ENCODE assay signal across 8 cellular contexts in genomic region chr6:87968435-87969278, GRCh38.
DNase-seq lines count a peak whose midpoint lies in the region; ATAC-seq and TF ChIP-seq lines count a peak whose summit lies in the region.

No MANE protein-coding gene starts in this region.

- H3K9me3 ChIP-seq in OCI-LY7 (ENCODE audit: low read length) = peaks cover 12% of the 10 kb centered on the region; the same call in 1 of the 2 replicates
- no peaks in the 10 kb centered on the region for H3K9me3 ChIP-seq in esophagus (ENCODE audit: control insufficient read depth in 2 of 2, insufficient read depth in 1 of 2, low read depth in 1 of 2, low read length in 1 of 2)

- H3K36me3 Mint-ChIP-seq in GM23338 (ENCODE audit: low read depth) = no peaks in the 10 kb centered on the region

- no peak overlapping the region for H3K4me3 Mint-ChIP-seq in GM23338

- H3F3A ChIP-seq in GM23338 (replicated peaks; ENCODE audit: low read depth) = no peaks in the 10 kb centered on the region

- H3K4me1 Mint-ChIP-seq in GM23338 = no peaks in the 10 kb centered on the region

- WGBS in esophagus, 2 donors = 13 to 14% methylated on average over 26 of the region's 26 CpGs

- H3K27ac ChIP-seq in GM23338 (ENCODE audit: low read depth) (no peak overlapping the region), OCI-LY7 (ENCODE audit: low read depth, low read length, poor library complexity, severe bottlenecking) (no peak overlapping the region), esophagus (ENCODE audit: low read depth in 2 of 2, low read length in 1 of 2) (no peak overlapping the region)

- DNase-seq in DMS53 (lab: John Stamatoyannopoulos, UW) = peak; percentile 80
- peak; percentile 55 for DNase-seq in GM23338 (ENCODE audit: low spot score)
- DNase-seq in OCI-LY7 (ENCODE audit: low spot score) = peak; percentile 58
- DNase-seq in occipital lobe (lab: John Stamatoyannopoulos, UW) = peak; percentile 29
- no peak for DNase-seq in AML-193 (lab: John Stamatoyannopoulos, UW)
- DNase-seq in NCI-H82 treated with DMSO at 0.1 percent for 48 hours (lab: John Stamatoyannopoulos, UW; ENCODE audit: unreplicated experiment) = no peak

- H3K4me3 ChIP-seq in GM23338 (peak overlapping the region; percentile 53), OCI-LY7 (ENCODE audit: low read depth, low read length, poor library complexity, severe bottlenecking) (peak overlapping the region; percentile 65), esophagus (ENCODE audit: low read depth in 1 of 2, low read length in 2 of 2) (peak overlapping the region; percentile 9 to 48)

- TF ChIP-seq CTCF in GM23338 (conservative IDR thresholded peaks at IDR 0.05; ENCODE audit: low read depth in 2 of 2) (0 out of 4 replicates have a peak, but pooled peaks of 1 of the 2 experiments have one; percentile 15), OCI-LY7 (conservative IDR thresholded peaks at IDR 0.05; ENCODE audit: low read length) (peak; percentile 75)

- ATAC-seq in GM23338 (peak; percentile 89), HG03571 (IDR thresholded peaks at IDR 0.05; ENCODE audit: unreplicated experiment) (no peak)

- H3K79me2 ChIP-seq in GM23338 (replicated peaks; ENCODE audit: insufficient read depth) (no peaks in the 10 kb centered on the region), OCI-LY7 (ENCODE audit: insufficient read depth, low read depth, low read length) (no peaks in the 10 kb centered on the region)

- no peaks in the 10 kb centered on the region; the same call in 2 of the 3 replicates for H3K9me3 Mint-ChIP-seq in GM23338

- H4K20me1 ChIP-seq in GM23338 (replicated peaks; ENCODE audit: insufficient read depth) = no peaks in the 10 kb centered on the region
- H4K20me1 ChIP-seq in OCI-LY7 (ENCODE audit: insufficient read depth, low read length) = no peaks in the 10 kb centered on the region

- POLR2A ChIA-PET in OCI-LY7 (lab: Charles Lee) = interaction anchor here (0.8 kb wide), 1 partner anchor 27 kb away, joined by 3 read pairs; no protein-coding TSS in a partner anchor

- H2AFZ ChIP-seq in GM23338 (peak overlapping the region; percentile 79), OCI-LY7 (ENCODE audit: low read length) (peak overlapping the region; percentile 99)

- H3K4me1 ChIP-seq in GM23338 (ENCODE audit: insufficient read depth) (peaks cover 23% of the 10 kb centered on the region), OCI-LY7 (ENCODE audit: insufficient read depth, low read length, poor library complexity, severe bottlenecking) (peaks cover 13% of the 10 kb centered on the region), esophagus (ENCODE audit: control insufficient read depth in 2 of 2, insufficient read depth in 2 of 2, low read length in 1 of 2) (no peaks in the 10 kb centered on the region)

- 0 out of 2 replicates have a peak, but pooled peaks cover 4% of the 10 kb centered on the region for H3K9me2 ChIP-seq in GM23338 (ENCODE audit: insufficient read depth)
- no peaks in the 10 kb centered on the region for H3K9me2 ChIP-seq in OCI-LY7 (ENCODE audit: insufficient read depth, low read length)

- H3K36me3 ChIP-seq in GM23338 (ENCODE audit: insufficient read depth) (no peaks in the 10 kb centered on the region), OCI-LY7 (ENCODE audit: insufficient read depth, low read length) (no peaks in the 10 kb centered on the region; the same call in 1 of the 2 replicates), esophagus (ENCODE audit: control insufficient read depth in 2 of 2, insufficient read depth in 2 of 2, low read length in 1 of 2) (no peaks in the 10 kb centered on the region)

- BruUV-seq in OCI-LY7 (replicated peaks; lab: Mats Ljungman, UMichigan) = no TSS peak

- H3K4me2 ChIP-seq in GM23338 (peak overlapping the region; percentile 75), OCI-LY7 (ENCODE audit: low read length) (peak overlapping the region; percentile 77)

- no peaks in the 10 kb centered on the region for H3K27me3 ChIP-seq in GM23338 (ENCODE audit: insufficient read depth)
- H3K27me3 ChIP-seq in esophagus (ENCODE audit: control insufficient read depth in 1 of 2, insufficient read depth in 2 of 2, low read length in 2 of 2) = no peaks in the 10 kb centered on the region

- CTCF ChIA-PET in OCI-LY7 (lab: Charles Lee; ENCODE audit: unreplicated experiment) = no interaction called here

- intact Hi-C loops in OCI-LY7 (cut with micrococcal nuclease; ENCODE audit: unreplicated experiment) = no loop called here

- H3K27ac Mint-ChIP-seq in GM23338 = no peak overlapping the region

- peaks cover 2% of the 10 kb centered on the region for H3K27me3 Mint-ChIP-seq in GM23338 (ENCODE audit: insufficient read depth, low read depth, poor library complexity)

TF ChIP-seq in GM23338, 12 proteins besides CTCF, POLR2A, EP300 and RAD21:
- TF ChIP-seq NANOG (IDR thresholded peaks at IDR 0.05; ENCODE audit: borderline replicate concordance) = no peak
- no peak for TF ChIP-seq ZNF331 (CRISPR knock-in tag; IDR thresholded peaks at IDR 0.05; ENCODE audit: low read depth)
- TF ChIP-seq STAT1 (IDR thresholded peaks at IDR 0.05; ENCODE audit: unreplicated experiment) = no peak
- TF ChIP-seq, protein P1, sequence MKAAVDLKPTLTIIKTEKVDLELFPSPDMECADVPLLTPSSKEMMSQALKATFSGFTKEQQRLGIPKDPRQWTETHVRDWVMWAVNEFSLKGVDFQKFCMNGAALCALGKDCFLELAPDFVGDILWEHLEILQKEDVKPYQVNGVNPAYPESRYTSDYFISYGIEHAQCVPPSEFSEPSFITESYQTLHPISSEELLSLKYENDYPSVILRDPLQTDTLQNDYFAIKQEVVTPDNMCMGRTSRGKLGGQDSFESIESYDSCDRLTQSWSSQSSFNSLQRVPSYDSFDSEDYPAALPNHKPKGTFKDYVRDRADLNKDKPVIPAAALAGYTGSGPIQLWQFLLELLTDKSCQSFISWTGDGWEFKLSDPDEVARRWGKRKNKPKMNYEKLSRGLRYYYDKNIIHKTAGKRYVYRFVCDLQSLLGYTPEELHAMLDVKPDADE (IDR thresholded peaks at IDR 0.05) = no peak
- TF ChIP-seq, protein P2, sequence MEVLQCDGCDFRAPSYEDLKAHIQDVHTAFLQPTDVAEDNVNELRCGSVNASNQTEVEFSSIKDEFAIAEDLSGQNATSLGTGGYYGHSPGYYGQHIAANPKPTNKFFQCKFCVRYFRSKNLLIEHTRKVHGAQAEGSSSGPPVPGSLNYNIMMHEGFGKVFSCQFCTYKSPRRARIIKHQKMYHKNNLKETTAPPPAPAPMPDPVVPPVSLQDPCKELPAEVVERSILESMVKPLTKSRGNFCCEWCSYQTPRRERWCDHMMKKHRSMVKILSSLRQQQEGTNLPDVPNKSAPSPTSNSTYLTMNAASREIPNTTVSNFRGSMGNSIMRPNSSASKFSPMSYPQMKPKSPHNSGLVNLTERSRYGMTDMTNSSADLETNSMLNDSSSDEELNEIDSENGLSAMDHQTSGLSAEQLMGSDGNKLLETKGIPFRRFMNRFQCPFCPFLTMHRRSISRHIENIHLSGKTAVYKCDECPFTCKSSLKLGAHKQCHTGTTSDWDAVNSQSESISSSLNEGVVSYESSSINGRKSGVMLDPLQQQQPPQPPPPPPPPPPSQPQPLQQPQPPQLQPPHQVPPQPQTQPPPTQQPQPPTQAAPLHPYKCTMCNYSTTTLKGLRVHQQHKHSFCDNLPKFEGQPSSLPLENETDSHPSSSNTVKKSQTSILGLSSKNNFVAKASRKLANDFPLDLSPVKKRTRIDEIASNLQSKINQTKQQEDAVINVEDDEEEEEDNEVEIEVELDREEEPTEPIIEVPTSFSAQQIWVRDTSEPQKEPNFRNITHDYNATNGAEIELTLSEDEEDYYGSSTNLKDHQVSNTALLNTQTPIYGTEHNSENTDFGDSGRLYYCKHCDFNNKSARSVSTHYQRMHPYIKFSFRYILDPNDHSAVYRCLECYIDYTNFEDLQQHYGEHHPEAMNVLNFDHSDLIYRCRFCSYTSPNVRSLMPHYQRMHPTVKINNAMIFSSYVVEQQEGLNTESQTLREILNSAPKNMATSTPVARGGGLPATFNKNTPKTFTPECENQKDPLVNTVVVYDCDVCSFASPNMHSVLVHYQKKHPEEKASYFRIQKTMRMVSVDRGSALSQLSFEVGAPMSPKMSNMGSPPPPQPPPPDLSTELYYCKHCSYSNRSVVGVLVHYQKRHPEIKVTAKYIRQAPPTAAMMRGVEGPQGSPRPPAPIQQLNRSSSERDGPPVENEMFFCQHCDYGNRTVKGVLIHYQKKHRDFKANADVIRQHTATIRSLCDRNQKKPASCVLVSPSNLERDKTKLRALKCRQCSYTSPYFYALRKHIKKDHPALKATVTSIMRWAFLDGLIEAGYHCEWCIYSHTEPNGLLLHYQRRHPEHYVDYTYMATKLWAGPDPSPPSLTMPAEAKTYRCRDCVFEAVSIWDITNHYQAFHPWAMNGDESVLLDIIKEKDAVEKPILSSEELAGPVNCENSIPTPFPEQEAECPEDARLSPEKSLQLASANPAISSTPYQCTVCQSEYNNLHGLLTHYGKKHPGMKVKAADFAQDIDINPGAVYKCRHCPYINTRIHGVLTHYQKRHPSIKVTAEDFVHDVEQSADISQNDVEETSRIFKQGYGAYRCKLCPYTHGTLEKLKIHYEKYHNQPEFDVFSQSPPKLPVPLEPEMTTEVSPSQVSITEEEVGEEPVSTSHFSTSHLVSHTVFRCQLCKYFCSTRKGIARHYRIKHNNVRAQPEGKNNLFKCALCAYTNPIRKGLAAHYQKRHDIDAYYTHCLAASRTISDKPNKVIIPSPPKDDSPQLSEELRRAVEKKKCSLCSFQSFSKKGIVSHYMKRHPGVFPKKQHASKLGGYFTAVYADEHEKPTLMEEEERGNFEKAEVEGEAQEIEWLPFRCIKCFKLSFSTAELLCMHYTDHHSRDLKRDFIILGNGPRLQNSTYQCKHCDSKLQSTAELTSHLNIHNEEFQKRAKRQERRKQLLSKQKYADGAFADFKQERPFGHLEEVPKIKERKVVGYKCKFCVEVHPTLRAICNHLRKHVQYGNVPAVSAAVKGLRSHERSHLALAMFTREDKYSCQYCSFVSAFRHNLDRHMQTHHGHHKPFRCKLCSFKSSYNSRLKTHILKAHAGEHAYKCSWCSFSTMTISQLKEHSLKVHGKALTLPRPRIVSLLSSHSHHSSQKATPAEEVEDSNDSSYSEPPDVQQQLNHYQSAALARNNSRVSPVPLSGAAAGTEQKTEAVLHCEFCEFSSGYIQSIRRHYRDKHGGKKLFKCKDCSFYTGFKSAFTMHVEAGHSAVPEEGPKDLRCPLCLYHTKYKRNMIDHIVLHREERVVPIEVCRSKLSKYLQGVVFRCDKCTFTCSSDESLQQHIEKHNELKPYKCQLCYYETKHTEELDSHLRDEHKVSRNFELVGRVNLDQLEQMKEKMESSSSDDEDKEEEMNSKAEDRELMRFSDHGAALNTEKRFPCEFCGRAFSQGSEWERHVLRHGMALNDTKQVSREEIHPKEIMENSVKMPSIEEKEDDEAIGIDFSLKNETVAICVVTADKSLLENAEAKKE (CRISPR knock-in tag; IDR thresholded peaks at IDR 0.05) = no peak
- TF ChIP-seq JUNB (IDR thresholded peaks at IDR 0.05; ENCODE audit: unreplicated experiment) = no peak
- TF ChIP-seq EZH2 (IDR thresholded peaks at IDR 0.05; ENCODE audit: low read depth, unreplicated experiment) = no peak

Comparison
In these comparisons a context has a peak if more than half of its experiments do, and no peak if none do; other contexts are left out.
1. DNase-seq: peak in DMS53 (single experiment), GM23338 (single experiment), OCI-LY7 (single experiment) and occipital lobe (single experiment); none in AML-193 (0 of 2) and NCI-H82 treated with DMSO at 0.1 percent for 48 hours (single experiment).
2. Peak in every context shown above with its lines, with median percentiles within 50 percentile points of each other: H3K4me3 ChIP-seq.